Comparison of ENCODE assay signal across 9 cellular contexts in genomic region chr17:47106130-47106529, GRCh38.
"Had no signal": no experiment of that assay in that cellular context is flagged by ENCODE, and none has a peak within 500 bp of the region (broad histone marks: within the 10 kb centered on the region; RNA-seq: fewer than 3 reads in every experiment).

No MANE protein-coding gene starts in this region.

- DNase-seq: GM23248, H9, HCEC 1CT, IMR-90, KBM-7 had no signal

- FAIRE-seq: H1, H54, HTR-8/SVneo had no signal

- H3K9ac ChIP-seq: GM23248, KMS-11 had no signal

- H3K4me3 Mint-ChIP-seq: H9 had no signal

- H3K4me3 ChIP-seq: GM23248 had no signal

- H3K27ac ChIP-seq: GM23248, KMS-11 had no signal

- H3K4me1 Mint-ChIP-seq: H9 had no signal

- H3K27ac Mint-ChIP-seq: H9 had no signal

- H2AFZ ChIP-seq: GM23248 had no signal

- H3K4me2 ChIP-seq: KMS-11 had no signal
